In the genomic region with DNA sequence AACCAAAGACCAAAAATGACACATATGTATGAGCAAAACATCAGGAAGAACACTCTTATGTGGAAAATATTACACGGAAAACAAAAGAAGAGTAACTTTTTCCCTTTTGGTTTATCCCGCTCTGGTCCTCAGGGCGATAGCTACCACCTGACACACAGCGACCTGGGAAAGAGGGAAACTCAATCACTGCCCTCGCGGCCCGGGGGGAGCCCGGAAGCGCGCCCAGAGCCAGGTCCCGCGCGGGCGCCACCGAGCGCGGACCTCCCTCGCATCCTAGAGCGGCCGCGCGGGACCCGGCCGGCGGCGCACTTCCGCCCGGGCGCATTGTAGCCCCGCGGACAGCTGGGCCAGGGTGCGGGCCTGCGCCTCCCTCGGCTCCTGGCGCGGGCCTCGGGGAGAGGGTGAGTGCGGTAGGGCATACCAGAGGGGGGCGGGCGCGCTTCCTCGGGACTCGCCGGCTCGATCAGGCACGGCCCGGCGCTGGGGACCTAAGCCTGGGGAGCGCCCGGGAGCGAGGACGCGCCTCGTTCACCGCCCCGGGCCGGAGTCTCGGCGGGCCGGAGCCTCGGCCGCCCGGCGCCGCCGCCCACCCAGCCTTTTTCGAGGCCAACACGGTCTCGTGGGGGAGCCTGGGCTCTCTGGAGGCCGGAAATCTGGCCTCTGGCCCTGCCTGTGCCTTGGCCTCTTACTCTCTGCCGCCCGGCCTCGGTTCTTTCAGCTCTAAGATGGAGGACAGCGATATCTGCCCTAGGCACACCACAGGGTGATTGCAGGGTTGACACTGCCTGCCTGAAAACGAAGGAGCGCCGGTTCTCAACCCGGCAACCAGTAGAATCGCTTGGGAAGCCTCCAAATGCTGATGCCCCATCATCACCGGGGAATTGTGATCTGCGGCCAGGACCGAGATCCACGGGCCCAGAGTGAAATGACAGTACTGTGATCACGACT, we compare ENCODE assay signal across 1 cellular context.
TF ChIP-seq lines count a peak whose summit lies in the region.

A gene with protein sequence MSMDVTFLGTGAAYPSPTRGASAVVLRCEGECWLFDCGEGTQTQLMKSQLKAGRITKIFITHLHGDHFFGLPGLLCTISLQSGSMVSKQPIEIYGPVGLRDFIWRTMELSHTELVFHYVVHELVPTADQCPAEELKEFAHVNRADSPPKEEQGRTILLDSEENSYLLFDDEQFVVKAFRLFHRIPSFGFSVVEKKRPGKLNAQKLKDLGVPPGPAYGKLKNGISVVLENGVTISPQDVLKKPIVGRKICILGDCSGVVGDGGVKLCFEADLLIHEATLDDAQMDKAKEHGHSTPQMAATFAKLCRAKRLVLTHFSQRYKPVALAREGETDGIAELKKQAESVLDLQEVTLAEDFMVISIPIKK (plus strand): TSS at position 327 of the 948 bp plus-strand sequence. CDS start 6,365 bp downstream, outside the sequence.

TF ChIP-seq in HepG2, 621 proteins besides CTCF, POLR2A, EP300 and RAD21 (continued from another document and continues in another):
- no peak for TF ChIP-seq ETS1 (CRISPR knock-in tag; IDR thresholded peaks at IDR 0.05)
- peak; percentile 81 for TF ChIP-seq GABPA (IDR thresholded peaks at IDR 0.05; ENCODE audit: low read depth, low read length)
- TF ChIP-seq GABPA (CRISPR knock-in tag; IDR thresholded peaks at IDR 0.05; ENCODE audit: low read depth): peak; percentile 63
- TF ChIP-seq ZNF567 (CRISPR knock-in tag; IDR thresholded peaks at IDR 0.05; ENCODE audit: borderline replicate concordance): no peak
- TF ChIP-seq TBL1XR1 (IDR thresholded peaks at IDR 0.05; ENCODE audit: borderline replicate concordance, low read length, partially characterized antibody): no peak
- no peak for TF ChIP-seq PTBP1 (IDR thresholded peaks at IDR 0.05; ENCODE audit: low read depth, low read length, poor library complexity, severe bottlenecking)
- peak; percentile 53; the same call in 1 of the 2 replicates for TF ChIP-seq TARDBP (CRISPR knock-in tag; IDR thresholded peaks at IDR 0.05)
- TF ChIP-seq ZNF678 (CRISPR knock-in tag; IDR thresholded peaks at IDR 0.05): peak; percentile 35; the same call in 1 of the 2 replicates
- TF ChIP-seq KLF9 (CRISPR knock-in tag; IDR thresholded peaks at IDR 0.05; ENCODE audit: low read depth): no peak
- no peak for TF ChIP-seq U2AF2 (IDR thresholded peaks at IDR 0.05; ENCODE audit: low read depth, low read length)
- TF ChIP-seq ZNF121 (CRISPR knock-in tag; IDR thresholded peaks at IDR 0.05): no peak; the same call in 1 of the 2 replicates
- TF ChIP-seq IKZF4 (CRISPR knock-in tag; IDR thresholded peaks at IDR 0.05; ENCODE audit: borderline replicate concordance, low read depth, not compliant biosample characterization): no peak
- TF ChIP-seq ATF4 (CRISPR knock-in tag; IDR thresholded peaks at IDR 0.05): no peak
- peak; percentile 17 for TF ChIP-seq SKI (IDR thresholded peaks at IDR 0.05; ENCODE audit: partially characterized antibody)
- TF ChIP-seq ATRX (CRISPR knock-in tag; IDR thresholded peaks at IDR 0.05; ENCODE audit: borderline replicate concordance): no peak
- TF ChIP-seq DMAP1 (CRISPR knock-in tag; IDR thresholded peaks at IDR 0.05): peak; percentile 70
- peak; percentile 63 for TF ChIP-seq ZNF329 (CRISPR knock-in tag; IDR thresholded peaks at IDR 0.05; ENCODE audit: low read depth)
- TF ChIP-seq PITX1 (CRISPR knock-in tag; IDR thresholded peaks at IDR 0.05): no peak
- no peak for TF ChIP-seq HNF4A (CRISPR knock-in tag; IDR thresholded peaks at IDR 0.05)
- no peak for TF ChIP-seq MED13 (CRISPR knock-in tag; IDR thresholded peaks at IDR 0.05)
- TF ChIP-seq HMG20A (CRISPR knock-in tag; IDR thresholded peaks at IDR 0.05; ENCODE audit: borderline replicate concordance): no peak
- no peak for TF ChIP-seq ZFAT (CRISPR knock-in tag; conservative IDR thresholded peaks at IDR 0.05)
- no peak for TF ChIP-seq NFIC (IDR thresholded peaks at IDR 0.05; ENCODE audit: low read length)
- no peak; the same call in 1 of the 2 replicates for TF ChIP-seq ZNF160 (CRISPR knock-in tag; IDR thresholded peaks at IDR 0.05)
- TF ChIP-seq ZNF772 (CRISPR knock-in tag; IDR thresholded peaks at IDR 0.05): no peak; the same call in 1 of the 2 replicates
- TF ChIP-seq FOXA3 (CRISPR knock-in tag; IDR thresholded peaks at IDR 0.05): peak; percentile 39; the same call in 1 of the 2 replicates
- no peak for TF ChIP-seq ZNF777 (CRISPR knock-in tag; IDR thresholded peaks at IDR 0.05)
- TF ChIP-seq, protein P1, sequence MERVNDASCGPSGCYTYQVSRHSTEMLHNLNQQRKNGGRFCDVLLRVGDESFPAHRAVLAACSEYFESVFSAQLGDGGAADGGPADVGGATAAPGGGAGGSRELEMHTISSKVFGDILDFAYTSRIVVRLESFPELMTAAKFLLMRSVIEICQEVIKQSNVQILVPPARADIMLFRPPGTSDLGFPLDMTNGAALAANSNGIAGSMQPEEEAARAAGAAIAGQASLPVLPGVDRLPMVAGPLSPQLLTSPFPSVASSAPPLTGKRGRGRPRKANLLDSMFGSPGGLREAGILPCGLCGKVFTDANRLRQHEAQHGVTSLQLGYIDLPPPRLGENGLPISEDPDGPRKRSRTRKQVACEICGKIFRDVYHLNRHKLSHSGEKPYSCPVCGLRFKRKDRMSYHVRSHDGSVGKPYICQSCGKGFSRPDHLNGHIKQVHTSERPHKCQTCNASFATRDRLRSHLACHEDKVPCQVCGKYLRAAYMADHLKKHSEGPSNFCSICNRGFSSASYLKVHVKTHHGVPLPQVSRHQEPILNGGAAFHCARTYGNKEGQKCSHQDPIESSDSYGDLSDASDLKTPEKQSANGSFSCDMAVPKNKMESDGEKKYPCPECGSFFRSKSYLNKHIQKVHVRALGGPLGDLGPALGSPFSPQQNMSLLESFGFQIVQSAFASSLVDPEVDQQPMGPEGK (CRISPR knock-in tag; IDR thresholded peaks at IDR 0.05): peak; percentile 95
- TF ChIP-seq TMF1 (CRISPR knock-in tag; IDR thresholded peaks at IDR 0.05; ENCODE audit: low read depth): peak; percentile 81; the same call in 1 of the 2 replicates
- peak; percentile 73; the same call in 1 of the 2 replicates for TF ChIP-seq ZNF749 (CRISPR knock-in tag; IDR thresholded peaks at IDR 0.05; ENCODE audit: borderline replicate concordance)
- no peak for TF ChIP-seq CC2D1A (CRISPR knock-in tag; IDR thresholded peaks at IDR 0.05)
- TF ChIP-seq CCDC6 (CRISPR knock-in tag; IDR thresholded peaks at IDR 0.05): peak; percentile 82; the same call in 1 of the 2 replicates
- TF ChIP-seq ZSCAN30 (CRISPR knock-in tag; IDR thresholded peaks at IDR 0.05): no peak
- TF ChIP-seq, protein P2, sequence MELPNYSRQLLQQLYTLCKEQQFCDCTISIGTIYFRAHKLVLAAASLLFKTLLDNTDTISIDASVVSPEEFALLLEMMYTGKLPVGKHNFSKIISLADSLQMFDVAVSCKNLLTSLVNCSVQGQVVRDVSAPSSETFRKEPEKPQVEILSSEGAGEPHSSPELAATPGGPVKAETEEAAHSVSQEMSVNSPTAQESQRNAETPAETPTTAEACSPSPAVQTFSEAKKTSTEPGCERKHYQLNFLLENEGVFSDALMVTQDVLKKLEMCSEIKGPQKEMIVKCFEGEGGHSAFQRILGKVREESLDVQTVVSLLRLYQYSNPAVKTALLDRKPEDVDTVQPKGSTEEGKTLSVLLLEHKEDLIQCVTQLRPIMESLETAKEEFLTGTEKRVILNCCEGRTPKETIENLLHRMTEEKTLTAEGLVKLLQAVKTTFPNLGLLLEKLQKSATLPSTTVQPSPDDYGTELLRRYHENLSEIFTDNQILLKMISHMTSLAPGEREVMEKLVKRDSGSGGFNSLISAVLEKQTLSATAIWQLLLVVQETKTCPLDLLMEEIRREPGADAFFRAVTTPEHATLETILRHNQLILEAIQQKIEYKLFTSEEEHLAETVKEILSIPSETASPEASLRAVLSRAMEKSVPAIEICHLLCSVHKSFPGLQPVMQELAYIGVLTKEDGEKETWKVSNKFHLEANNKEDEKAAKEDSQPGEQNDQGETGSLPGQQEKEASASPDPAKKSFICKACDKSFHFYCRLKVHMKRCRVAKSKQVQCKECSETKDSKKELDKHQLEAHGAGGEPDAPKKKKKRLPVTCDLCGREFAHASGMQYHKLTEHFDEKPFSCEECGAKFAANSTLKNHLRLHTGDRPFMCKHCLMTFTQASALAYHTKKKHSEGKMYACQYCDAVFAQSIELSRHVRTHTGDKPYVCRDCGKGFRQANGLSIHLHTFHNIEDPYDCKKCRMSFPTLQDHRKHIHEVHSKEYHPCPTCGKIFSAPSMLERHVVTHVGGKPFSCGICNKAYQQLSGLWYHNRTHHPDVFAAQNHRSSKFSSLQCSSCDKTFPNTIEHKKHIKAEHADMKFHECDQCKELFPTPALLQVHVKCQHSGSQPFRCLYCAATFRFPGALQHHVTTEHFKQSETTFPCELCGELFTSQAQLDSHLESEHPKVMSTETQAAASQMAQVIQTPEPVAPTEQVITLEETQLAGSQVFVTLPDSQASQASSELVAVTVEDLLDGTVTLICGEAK (IDR thresholded peaks at IDR 0.05): no peak
- TF ChIP-seq, protein P2 (CRISPR knock-in tag; IDR thresholded peaks at IDR 0.05): no peak; the same call in 1 of the 2 replicates
- no peak for TF ChIP-seq CBX1 (IDR thresholded peaks at IDR 0.05; ENCODE audit: low read depth)
- TF ChIP-seq BRF2 (CRISPR knock-in tag; IDR thresholded peaks at IDR 0.05): peak; percentile 70; the same call in 1 of the 2 replicates
- TF ChIP-seq MEF2D (CRISPR knock-in tag; IDR thresholded peaks at IDR 0.05): no peak
- 0 out of 2 replicates have a peak, but pooled peaks have one; percentile 29 for TF ChIP-seq KDM5A (IDR thresholded peaks at IDR 0.05; ENCODE audit: borderline replicate concordance, low read length)
- TF ChIP-seq KAT7 (CRISPR knock-in tag; IDR thresholded peaks at IDR 0.05; ENCODE audit: borderline replicate concordance): no peak; the same call in none of the 2 replicates
- no peak for TF ChIP-seq ZNF12 (CRISPR knock-in tag; IDR thresholded peaks at IDR 0.05)
- TF ChIP-seq ZNF235 (CRISPR knock-in tag; IDR thresholded peaks at IDR 0.05; ENCODE audit: borderline replicate concordance): no peak
- TF ChIP-seq ZFP37 (CRISPR knock-in tag; IDR thresholded peaks at IDR 0.05; ENCODE audit: borderline replicate concordance): no peak
- no peak for TF ChIP-seq HNF4G (IDR thresholded peaks at IDR 0.05; ENCODE audit: borderline replicate concordance, low read depth, low read length)
- no peak for TF ChIP-seq HNF4G (CRISPR knock-in tag; IDR thresholded peaks at IDR 0.05; ENCODE audit: borderline replicate concordance, low read depth)
- no peak for TF ChIP-seq NFE2L2 (IDR thresholded peaks at IDR 0.05; ENCODE audit: low read length)
- TF ChIP-seq KLF12 (CRISPR knock-in tag; IDR thresholded peaks at IDR 0.05; ENCODE audit: borderline replicate concordance): no peak
- TF ChIP-seq ZNF557 (CRISPR knock-in tag; IDR thresholded peaks at IDR 0.05): 0 out of 2 replicates have a peak, but pooled peaks have one; percentile 44
- no peak for TF ChIP-seq DNMT1 (CRISPR knock-in tag; IDR thresholded peaks at IDR 0.05)
- peak; percentile 19; the same call in 1 of the 2 replicates for TF ChIP-seq SNAPC2 (CRISPR knock-in tag; IDR thresholded peaks at IDR 0.05)
- no peak for TF ChIP-seq MTA1 (CRISPR knock-in tag; IDR thresholded peaks at IDR 0.05; ENCODE audit: borderline replicate concordance)
- TF ChIP-seq ATM (IDR thresholded peaks at IDR 0.05; ENCODE audit: borderline replicate concordance): no peak
